In the genomic region with DNA sequence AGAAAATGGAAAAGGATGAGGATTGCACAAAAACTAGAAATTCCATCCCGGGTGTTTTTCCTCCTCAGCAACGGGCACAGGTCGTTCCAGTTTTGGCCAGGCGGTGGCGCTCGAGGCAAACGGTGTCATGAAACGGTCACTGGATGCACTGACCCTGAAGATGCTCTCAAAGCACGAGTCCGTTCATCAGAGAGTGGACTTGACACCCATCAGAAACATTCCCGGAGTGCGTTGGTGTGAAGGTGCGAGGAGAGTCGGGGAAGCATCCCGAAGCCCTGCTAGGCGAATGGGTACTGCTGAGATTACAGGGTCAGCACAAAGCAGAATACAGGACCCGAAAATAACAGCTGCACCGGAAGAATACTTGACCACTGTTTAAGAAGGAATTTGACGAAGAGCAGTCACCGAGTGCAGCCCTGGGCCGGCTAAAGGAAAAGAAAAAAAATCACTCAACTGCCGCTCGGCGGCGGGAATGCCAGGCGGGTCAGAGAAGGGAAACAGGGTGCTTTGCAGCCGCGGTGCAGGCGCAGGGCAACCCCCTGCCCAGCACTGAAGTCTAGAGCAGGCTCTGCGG, we compare ENCODE assay signal across 8 cellular contexts.
DNase-seq lines count a peak whose midpoint lies in the region; ATAC-seq and TF ChIP-seq lines count a peak whose summit lies in the region.

No MANE protein-coding gene starts in this region.

- TF ChIP-seq CTCF in PC-9 (conservative IDR thresholded peaks at IDR 0.05) (peak; percentile 89), esophagus squamous epithelium (IDR thresholded peaks at IDR 0.05) (peak; percentile 79 to 97 (median 94))

- BruUV-seq in PC-9 (replicated peaks; lab: Mats Ljungman, UMichigan) = no TSS peak

- POLR2A ChIA-PET in PC-9 (lab: Charles Lee; ENCODE audit: unreplicated experiment) = no interaction called here

- H3K79me2 ChIP-seq in PC-9 (ENCODE audit: low read depth) = no peaks in the 10 kb centered on the region

- H3K9me3 Mint-ChIP-seq in activated T-cell treated with anti-CD3 and anti-CD28 coated beads, Interleukin-2, amount 50 U/mL, for 72 hours = no peaks in the 10 kb centered on the region

- peaks cover 28% of the 10 kb centered on the region for H3K27me3 Mint-ChIP-seq in activated T-cell treated with anti-CD3 and anti-CD28 coated beads, Interleukin-2, amount 50 U/mL, for 72 hours (ENCODE audit: low read depth)

- peak overlapping the region; percentile 71 to 92 for H3K4me3 Mint-ChIP-seq in activated T-cell treated with anti-CD3 and anti-CD28 coated beads, Interleukin-2, amount 50 U/mL, for 72 hours

- no peaks in the 10 kb centered on the region for H4K20me1 ChIP-seq in PC-9 (ENCODE audit: insufficient read depth)

- no peaks in the 10 kb centered on the region for H3K9me2 ChIP-seq in PC-9 (ENCODE audit: insufficient read depth)

- CTCF ChIA-PET in PC-9 (lab: Charles Lee) = no interaction called here

- H3K27ac ChIP-seq in PC-9 = no peak overlapping the region
- H3K27ac ChIP-seq in esophagus squamous epithelium = peak overlapping the region; percentile 60 to 79 (median 74)
- H3K27ac ChIP-seq in muscle layer of duodenum (ENCODE audit: low read length) = peak overlapping the region; percentile 76

- no peak for TF ChIP-seq POLR2A in esophagus squamous epithelium (IDR thresholded peaks at IDR 0.05)

- peaks cover 0 to 2% of the 10 kb centered on the region in 2 donors for H3K36me3 Mint-ChIP-seq in activated T-cell treated with anti-CD3 and anti-CD28 coated beads, Interleukin-2, amount 50 U/mL, for 72 hours (ENCODE audit: insufficient read depth in 2 of 2)

- H3F3A ChIP-seq in PC-9 (ENCODE audit: insufficient read depth, low read depth) = no peaks in the 10 kb centered on the region

- H3K4me3 ChIP-seq in PC-9 (no peak overlapping the region), esophagus squamous epithelium (peak overlapping the region; percentile 24 to 59 (median 38)), muscle layer of duodenum (ENCODE audit: low read depth in 1 of 2, low read length in 2 of 2) (peak overlapping the region; percentile 49 to 63)

- H3K4me1 ChIP-seq in PC-9 (replicated peaks; ENCODE audit: insufficient read depth) (no peaks in the 10 kb centered on the region), esophagus squamous epithelium (peaks cover 0 to 31% (median 5%) of the 10 kb centered on the region in 3 donors), muscle layer of duodenum (ENCODE audit: control insufficient read depth in 1 of 2, insufficient read depth in 2 of 2, low read length in 2 of 2) (peaks cover 0 to 12% of the 10 kb centered on the region in 2 donors)

- H3K36me3 ChIP-seq in PC-9 (ENCODE audit: low read depth) (no peaks in the 10 kb centered on the region), esophagus squamous epithelium (no peaks in the 10 kb centered on the region), muscle layer of duodenum (ENCODE audit: control insufficient read depth in 1 of 2, insufficient read depth in 2 of 2, low read length in 2 of 2) (no peaks in the 10 kb centered on the region)

- H2AFZ ChIP-seq in PC-9 = no peak overlapping the region

- H3K4me1 Mint-ChIP-seq in activated T-cell treated with anti-CD3 and anti-CD28 coated beads, Interleukin-2, amount 50 U/mL, for 72 hours (ENCODE audit: low read depth) = peaks cover 14% of the 10 kb centered on the region

- H3K27me3 ChIP-seq in PC-9 (ENCODE audit: insufficient read depth, low read depth) (no peaks in the 10 kb centered on the region), esophagus squamous epithelium (no peaks in the 10 kb centered on the region), muscle layer of duodenum (ENCODE audit: low read depth, low read length) (no peaks in the 10 kb centered on the region)

- peak; percentile 79 for DNase-seq in COLO668 (lab: John Stamatoyannopoulos, UW; ENCODE audit: unreplicated experiment)
- DNase-seq in HuH-7.5 (ENCODE audit: low spot score) = peak; percentile 49
- DNase-seq in PC-9 = peak; percentile 44 to 81
- DNase-seq in activated T-cell treated with anti-CD3 and anti-CD28 coated beads, Interleukin-2, amount 50 U/mL, for 72 hours = peak; percentile 75 to 84
- DNase-seq in esophagus squamous epithelium (lab: John Stamatoyannopoulos, UW) = peak; percentile 8
- peak; percentile 69 for DNase-seq in stimulated activated CD8-positive, alpha-beta memory T cell treated with anti-CD3 and anti-CD28 coated beads, Interleukin-4, amount 100 ng/mL, for 24 hours (ENCODE audit: low read depth)

- intact Hi-C loops in PC-9 (cut with micrococcal nuclease; ENCODE audit: unreplicated experiment) (loop anchor here (1.0 to 5.0 kb wide), 5 partner anchors 63 to 404 kb away; a partner anchor contains a TSS), esophagus squamous epithelium (cut with DNase I) (loop anchor here (5.0 to 10.0 kb wide), 2 partner anchors 71 to 403 kb away; a partner anchor contains a TSS)

- H3K27ac Mint-ChIP-seq in activated T-cell treated with anti-CD3 and anti-CD28 coated beads, Interleukin-2, amount 50 U/mL, for 72 hours = peak overlapping the region; percentile 17

- WGBS in esophagus squamous epithelium, 2 donors = 1 to 4% methylated on average over 26 to 30 of the region's 30 CpGs

- H3K9me3 ChIP-seq in PC-9 (ENCODE audit: insufficient read depth, low read depth) = no peaks in the 10 kb centered on the region
- H3K9me3 ChIP-seq in esophagus squamous epithelium = no peaks in the 10 kb centered on the region
- H3K9me3 ChIP-seq in muscle layer of duodenum (ENCODE audit: control insufficient read depth in 1 of 2, low read length in 2 of 2) = no peaks in the 10 kb centered on the region

- peak; percentile 57 to 72 for ATAC-seq in activated T-cell treated with anti-CD3 and anti-CD28 coated beads, Interleukin-2, amount 50 U/mL, for 72 hours (replicated peaks in 1 of 2)
- no peak for ATAC-seq in GM18519 (IDR thresholded peaks at IDR 0.05; ENCODE audit: low FRiP score, unreplicated experiment)

- peak overlapping the region; percentile 30; the same call in 1 of the 2 replicates for H3K4me2 ChIP-seq in PC-9

Comparison
In these comparisons a context has a peak if more than half of its experiments do, and no peak if none do; other contexts are left out.
1. DNase-seq: peak in every context shown above with its lines; median percentile 80 in activated T-cell treated with anti-CD3 and anti-CD28 coated beads, Interleukin-2, amount 50 U/mL, for 72 hours; 79 in COLO668; 69 in stimulated activated CD8-positive, alpha-beta memory T cell treated with anti-CD3 and anti-CD28 coated beads, Interleukin-4, amount 100 ng/mL, for 24 hours; 62 in PC-9; 49 in HuH-7.5; 8 in esophagus squamous epithelium.